Comparison of ENCODE assay signal across 9 cellular contexts in the genomic region with DNA sequence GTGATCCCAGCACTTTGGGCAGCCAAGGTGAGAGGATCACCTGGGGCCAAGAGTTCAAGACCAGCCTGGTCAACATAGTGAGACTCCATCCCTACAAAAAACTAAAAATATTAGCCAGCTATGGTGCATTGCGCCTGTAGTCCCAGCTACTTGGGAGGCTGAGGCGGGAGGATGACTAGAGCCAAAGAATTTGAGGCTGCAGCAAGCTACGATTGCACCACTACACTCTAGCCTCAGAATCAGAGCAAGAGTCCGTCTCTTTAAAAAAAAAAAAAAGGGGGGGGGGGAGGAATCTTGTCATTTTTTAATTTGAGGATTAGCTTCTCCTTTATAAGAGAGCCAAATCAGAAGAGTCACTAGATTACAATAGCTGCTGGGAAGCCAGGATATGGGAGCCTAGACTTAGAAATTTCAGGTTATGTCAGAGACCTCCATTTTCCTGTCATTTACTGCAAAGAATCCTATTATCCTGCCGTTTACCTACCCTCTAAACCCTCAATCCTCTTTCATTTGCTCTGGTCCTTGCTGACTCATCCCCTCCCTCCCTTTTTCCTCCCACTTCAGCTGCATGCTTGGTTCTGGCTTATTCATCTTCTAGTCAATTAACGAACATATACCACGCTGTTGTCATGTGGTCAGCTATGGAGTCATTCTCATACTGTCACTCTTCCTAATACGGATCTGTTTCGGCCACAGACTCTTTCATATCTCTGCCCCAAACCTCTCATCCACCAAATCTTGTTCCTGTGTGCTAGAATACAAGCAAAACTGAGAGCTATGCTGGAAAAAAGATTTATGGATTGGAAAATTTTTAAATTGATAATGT.
DNase-seq lines count a peak whose midpoint lies in the region; ATAC-seq lines count a peak whose summit lies in the region.
"Had no signal": no experiment of that assay in that cellular context is flagged by ENCODE, and none has a peak within 500 bp of the region (broad histone marks: within the 10 kb centered on the region; RNA-seq: fewer than 3 reads in every experiment).

No MANE protein-coding gene starts in this region.

- ATAC-seq in GM21619 (IDR thresholded peaks at IDR 0.05; ENCODE audit: unreplicated experiment), result peak; percentile 87

- DNase-seq in activated CD8-positive, alpha-beta memory T cell treated with anti-CD3 and anti-CD28 coated beads for 48 hours (ENCODE audit: low read depth in 2 of 3, low spot score in 2 of 3), result peak in 2 of 3 experiments; percentile 8 to 21
- no peak for DNase-seq in activated CD8-positive, alpha-beta memory T cell treated with anti-CD3 and anti-CD28 coated beads, Interleukin-2, amount 50 U/mL, for 48 hours
- peak; percentile 78 for DNase-seq in HS-27A (ENCODE audit: low read depth)
- peak; percentile 40 for DNase-seq in T1000 (lab: John Stamatoyannopoulos, UW)
- DNase-seq in fibroblast of gingiva (ENCODE audit: low read depth), result peak; percentile 68
- DNase-seq in stimulated activated CD4-positive, alpha-beta T cell treated with anti-CD3 and anti-CD28 coated beads, Interleukin-1b, Interleukin-23, amount 100 ng/mL, for 48 hours, result peak; percentile 70
- DNase-seq in cerebellar nuclear complex (lab: John Stamatoyannopoulos, UW), result no peak
- DNase-seq: heart left ventricle had no signal

Comparison
In these comparisons a context has a peak if more than half of its experiments do, and no peak if none do; other contexts are left out.
1. DNase-seq: peak in activated CD8-positive, alpha-beta memory T cell treated with anti-CD3 and anti-CD28 coated beads for 48 hours (2 of 3), HS-27A (single experiment), T1000 (single experiment), fibroblast of gingiva (single experiment) and stimulated activated CD4-positive, alpha-beta T cell treated with anti-CD3 and anti-CD28 coated beads, Interleukin-1b, Interleukin-23, amount 100 ng/mL, for 48 hours (single experiment); none in activated CD8-positive, alpha-beta memory T cell treated with anti-CD3 and anti-CD28 coated beads, Interleukin-2, amount 50 U/mL, for 48 hours (single experiment) and cerebellar nuclear complex (0 of 2).